Comparison of ENCODE assay signal across 1 cellular context in genomic region chr22:37224757-37225420, GRCh38.
TF ChIP-seq lines count a peak whose summit lies in the region.

No MANE protein-coding gene starts in this region.

TF ChIP-seq in HepG2, 621 proteins besides CTCF, POLR2A, EP300 and RAD21:
- peak; percentile 72 for TF ChIP-seq ATF7 (IDR thresholded peaks at IDR 0.05)
- no peak for TF ChIP-seq ATF7 (CRISPR knock-in tag; IDR thresholded peaks at IDR 0.05)
- peak; percentile 57 for TF ChIP-seq NFYB (CRISPR knock-in tag; IDR thresholded peaks at IDR 0.05)
- peak; percentile 77; the same call in 1 of the 2 replicates for TF ChIP-seq ZNF329 (CRISPR knock-in tag; IDR thresholded peaks at IDR 0.05; ENCODE audit: low read depth)
- no peak for TF ChIP-seq ARHGAP35 (CRISPR knock-in tag; IDR thresholded peaks at IDR 0.05; ENCODE audit: borderline replicate concordance)
- peak; percentile 35; the same call in 1 of the 2 replicates for TF ChIP-seq NCOR1 (IDR thresholded peaks at IDR 0.05; ENCODE audit: borderline replicate concordance, low read length)
- TF ChIP-seq NFYC (CRISPR knock-in tag; IDR thresholded peaks at IDR 0.05) = peak; percentile 54
